27 cellular contexts compared by ENCODE assay signal in the genomic region with DNA sequence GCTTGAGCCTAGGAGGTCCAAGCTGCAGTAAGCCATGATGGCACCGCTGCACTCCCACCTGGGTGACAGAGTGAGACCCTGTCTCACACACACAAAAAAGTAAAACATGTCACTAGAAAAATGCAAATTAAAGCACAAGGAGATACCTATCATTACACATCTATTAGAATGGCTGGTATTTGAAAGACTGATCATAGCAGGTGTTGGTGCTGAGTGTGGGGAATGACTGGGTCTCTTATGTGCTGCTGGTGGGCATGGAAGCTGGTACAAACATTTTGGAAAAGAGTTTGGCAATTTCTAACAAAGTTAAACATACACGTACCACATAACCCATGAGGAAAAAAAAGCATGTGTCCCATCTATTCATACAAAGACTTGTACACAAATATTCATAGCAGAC.
"Had no signal": no experiment of that assay in that cellular context is flagged by ENCODE, and none has a peak within 500 bp of the region (broad histone marks: within the 10 kb centered on the region; RNA-seq: fewer than 3 reads in every experiment).

No MANE protein-coding gene starts in this region.

- FAIRE-seq: astrocyte, bronchial epithelial cell had no signal

- H3K27ac Mint-ChIP-seq: activated CD8-positive, alpha-beta T cell treated with anti-CD3 and anti-CD28 coated beads, Interleukin-2, amount 10 ng/mL, durations not matched to agents 7 days and 5 days; activated naive CD8-positive, alpha-beta T cell; activated T-helper 17 cell treated with anti-CD3 and anti-CD28 coated beads, Interleukin-2, amount 50 U/mL, for 72 hours; effector memory CD8-positive, alpha-beta T cell had no signal

- H3K4me3 Mint-ChIP-seq: activated CD8-positive, alpha-beta T cell treated with anti-CD3 and anti-CD28 coated beads, Interleukin-2, amount 10 ng/mL, durations not matched to agents 7 days and 5 days; activated naive CD8-positive, alpha-beta T cell; activated T-cell treated with anti-CD3 and anti-CD28 coated beads, Interleukin-2, amount 50 U/mL, for 4 hours; activated T-helper 17 cell treated with anti-CD3 and anti-CD28 coated beads, Interleukin-2, amount 50 U/mL, for 72 hours; central memory CD8-positive, alpha-beta T cell; effector memory CD8-positive, alpha-beta T cell had no signal

- H3K27ac ChIP-seq: brain microvascular endothelial cell, esophagus muscularis mucosa, gastroesophageal sphincter, heart right ventricle had no signal

- H3K36me3 Mint-ChIP-seq: activated naive CD8-positive, alpha-beta T cell had no signal

- H3K4me3 ChIP-seq: esophagus muscularis mucosa, gastroesophageal sphincter, heart right ventricle had no signal

- H3K4me1 Mint-ChIP-seq: activated T-helper 17 cell treated with anti-CD3 and anti-CD28 coated beads, Interleukin-2, amount 50 U/mL, for 72 hours; central memory CD8-positive, alpha-beta T cell had no signal

- DNase-seq: activated CD4-positive, alpha-beta T cell treated with anti-CD3 and anti-CD28 coated beads for 48 hours; activated CD4-positive, alpha-beta T cell treated with anti-CD3 and anti-CD28 coated beads, Interleukin-2, amount 50 U/mL, for 1 hour; activated CD4-positive, alpha-beta T cell treated with anti-CD3 and anti-CD28 coated beads, Interleukin-2, amount 50 U/mL, for 48 hours; activated CD8-positive, alpha-beta T cell treated with anti-CD3 and anti-CD28 coated beads, Interleukin-2, amount 10 ng/mL, durations not matched to agents 7 days and 5 days; activated effector memory CD4-positive, alpha-beta T cell treated with Interleukin-2 at 50 U/mL for 16 hours; activated gamma-delta T cell treated with Interleukin-2 at 50 U/mL for 16 hours; activated naive CD4-positive, alpha-beta T cell treated with anti-CD3 and anti-CD28 coated beads, Interleukin-2, amount 50 U/mL, for 16 hours; activated naive CD4-positive, alpha-beta T cell treated with Interleukin-2 at 50 U/mL for 16 hours; activated T-cell treated with anti-CD3 and anti-CD28 coated beads, Interleukin-2, amount 50 U/mL, for 4 hours; amniotic stem cell; anterior cingulate cortex; brain microvascular endothelial cell; cortex of kidney; dermis blood vessel endothelial cell; effector CD4-positive, alpha-beta T cell; effector memory CD8-positive, alpha-beta T cell; erythroblast; foreskin melanocyte; heart right ventricle; T-helper 2 cell had no signal

- H3K9me3 Mint-ChIP-seq: effector memory CD8-positive, alpha-beta T cell had no signal

- ATAC-seq: activated CD8-positive, alpha-beta T cell treated with anti-CD3 and anti-CD28 coated beads, Interleukin-2, amount 10 ng/mL, durations not matched to agents 7 days and 5 days; activated T-cell treated with anti-CD3 and anti-CD28 coated beads, Interleukin-2, amount 50 U/mL, for 4 hours; activated T-helper 17 cell treated with anti-CD3 and anti-CD28 coated beads, Interleukin-2, amount 50 U/mL, for 72 hours; effector memory CD8-positive, alpha-beta T cell; gastroesophageal sphincter; heart right ventricle had no signal

- H3K4me1 ChIP-seq: esophagus muscularis mucosa, gastroesophageal sphincter, heart right ventricle had no signal

- H3K36me3 ChIP-seq: brain microvascular endothelial cell, esophagus muscularis mucosa, gastroesophageal sphincter, heart right ventricle had no signal
